Comparison of ENCODE assay signal across 28 cellular contexts in genomic region chr15:45581919-45582318, GRCh38.
"Had no signal": no experiment of that assay in that cellular context is flagged by ENCODE, and none has a peak within 500 bp of the region (broad histone marks: within the 10 kb centered on the region; RNA-seq: fewer than 3 reads in every experiment).

No MANE protein-coding gene starts in this region.

- H3K4me3 Mint-ChIP-seq: naive thymus-derived CD8-positive, alpha-beta T cell; natural killer cell treated with Interleukin-12 subunit alpha and Interleukin-12 subunit beta and Interleukin-15 and Interleukin-18, amount 100 ng/mL, for 72 hours; nephron progenitor cell; neural progenitor cell; stimulated activated effector memory CD8-positive, alpha-beta T cell treated with anti-CD3 and anti-CD28 coated beads, Interleukin-12 subunit alpha, Interleukin-12 subunit beta, amount 100 ng/mL, for 72 hours; stimulated activated naive B cell treated with anti-CD40 and anti-IgM and Interleukin-4, amounts not matched to agents 10 μg/mL and 1 μg/mL and 100 μg/mL, for 72 hours; stimulated activated naive CD8-positive, alpha-beta T cell treated with anti-CD3 and anti-CD28 coated beads, Interleukin-15, Interleukin-2, amounts not matched to agents 100 ng/mL and 50 ng/mL, for 24 hours had no signal

- H3K36me3 Mint-ChIP-seq: natural killer cell treated with Interleukin-12 subunit alpha and Interleukin-12 subunit beta and Interleukin-15 and Interleukin-18, amount 100 ng/mL, for 72 hours had no signal

- ATAC-seq: naive thymus-derived CD8-positive, alpha-beta T cell; natural killer cell treated with Interleukin-12 subunit alpha and Interleukin-12 subunit beta and Interleukin-15 and Interleukin-18, amount 100 ng/mL, for 72 hours; psoas muscle; right cardiac atrium; right lobe of liver; stimulated activated effector memory CD8-positive, alpha-beta T cell treated with anti-CD3 and anti-CD28 coated beads, Interleukin-12 subunit alpha, Interleukin-12 subunit beta, amount 100 ng/mL, for 72 hours; stimulated activated naive B cell treated with anti-CD40 and anti-IgM and Interleukin-4, amounts not matched to agents 10 μg/mL and 1 μg/mL and 100 μg/mL, for 72 hours had no signal

- H3K4me1 ChIP-seq: parathyroid adenoma had no signal

- DNase-seq: naive thymus-derived CD8-positive, alpha-beta T cell; nephron progenitor cell; occipital lobe; ovary; posterior cingulate gyrus; psoas muscle; right cardiac atrium; right lobe of liver; sigmoid colon; small intestine; stimulated activated CD4-positive, alpha-beta T cell treated with anti-CD3 and anti-CD28 coated beads, Interleukin-15, amount 100 ng/mL, for 24 hours; stimulated activated CD4-positive, alpha-beta T cell treated with anti-CD3 and anti-CD28 coated beads, Interleukin-2, amount 100 ng/mL, for 24 hours; stimulated activated CD4-positive, alpha-beta T cell treated with anti-CD3 and anti-CD28 coated beads, Interleukin-2, amount 100 ng/mL, for 48 hours; stimulated activated CD4-positive, alpha-beta T cell treated with anti-CD3 and anti-CD28 coated beads, Interleukin-4, amount 100 ng/mL, for 24 hours; stimulated activated naive B cell treated with anti-CD40 and anti-IgM and Interleukin-4, amounts not matched to agents 10 μg/mL and 1 μg/mL and 100 μg/mL, for 72 hours; stimulated activated naive CD4-positive, alpha-beta T cell treated with Interleukin-2 at 50 U/mL for 16 hours; stomach; thyroid gland; upper lobe of left lung had no signal

- H3K36me3 ChIP-seq: neural progenitor cell, ovary, right lobe of liver, sigmoid colon, stomach, thoracic aorta, thyroid gland, tibial nerve, upper lobe of left lung, vagina had no signal

- H3K9me3 ChIP-seq: ovary, psoas muscle, right lobe of liver, sigmoid colon, stomach, thoracic aorta, thyroid gland, tibial nerve, upper lobe of left lung, vagina had no signal

- H3K79me2 ChIP-seq: parathyroid adenoma had no signal

- H3K4me2 ChIP-seq: neural progenitor cell had no signal

- H2AFZ ChIP-seq: neural progenitor cell, parathyroid adenoma had no signal

- H3K27me3 Mint-ChIP-seq: progenitor cell of endocrine pancreas; stimulated activated naive B cell treated with anti-CD40 and anti-IgM and Interleukin-4, amounts not matched to agents 10 μg/mL and 1 μg/mL and 100 μg/mL, for 72 hours had no signal

- H3K27ac ChIP-seq: neural progenitor cell, ovary, parathyroid adenoma, psoas muscle, right lobe of liver, sigmoid colon, stomach, thoracic aorta, thyroid gland, tibial nerve, upper lobe of left lung, vagina had no signal

- H3K27ac Mint-ChIP-seq: natural killer cell treated with Interleukin-12 subunit alpha and Interleukin-12 subunit beta and Interleukin-15 and Interleukin-18, amount 100 ng/mL, for 72 hours; nephron progenitor cell; neural progenitor cell; progenitor cell of endocrine pancreas; stimulated activated effector memory CD8-positive, alpha-beta T cell treated with anti-CD3 and anti-CD28 coated beads, Interleukin-12 subunit alpha, Interleukin-12 subunit beta, amount 100 ng/mL, for 72 hours; stimulated activated naive B cell treated with anti-CD40 and anti-IgM and Interleukin-4, amounts not matched to agents 10 μg/mL and 1 μg/mL and 100 μg/mL, for 72 hours; stimulated activated naive CD8-positive, alpha-beta T cell treated with anti-CD3 and anti-CD28 coated beads, Interleukin-15, Interleukin-2, amounts not matched to agents 100 ng/mL and 50 ng/mL, for 24 hours had no signal

- H3K4me3 ChIP-seq: neural progenitor cell, ovary, psoas muscle, right lobe of liver, sigmoid colon, stomach, thoracic aorta, thyroid gland, tibial nerve, upper lobe of left lung, vagina had no signal

- H3K9ac ChIP-seq: neural progenitor cell, parathyroid adenoma had no signal

- H3K9me3 Mint-ChIP-seq: naive thymus-derived CD8-positive, alpha-beta T cell; natural killer cell treated with Interleukin-12 subunit alpha and Interleukin-12 subunit beta and Interleukin-15 and Interleukin-18, amount 100 ng/mL, for 72 hours; nephron progenitor cell; neural progenitor cell; stimulated activated effector memory CD8-positive, alpha-beta T cell treated with anti-CD3 and anti-CD28 coated beads, Interleukin-12 subunit alpha, Interleukin-12 subunit beta, amount 100 ng/mL, for 72 hours; stimulated activated naive CD8-positive, alpha-beta T cell treated with anti-CD3 and anti-CD28 coated beads, Interleukin-15, Interleukin-2, amounts not matched to agents 100 ng/mL and 50 ng/mL, for 24 hours had no signal

- H3K27me3 ChIP-seq: neural progenitor cell, ovary, right lobe of liver, sigmoid colon, stomach, thyroid gland, tibial nerve, upper lobe of left lung, vagina had no signal
